ENCODE assay signal across 29 cellular contexts in genomic region chr3:140527156-140527555, GRCh38.
"Had no signal": no experiment of that assay in that cellular context is flagged by ENCODE, and none has a peak within 500 bp of the region (broad histone marks: within the 10 kb centered on the region; RNA-seq: fewer than 3 reads in every experiment).

No MANE protein-coding gene starts in this region.

- H3K9me3 ChIP-seq: body of pancreas had no signal

- H3K9me3 Mint-ChIP-seq: activated naive CD4-positive, alpha-beta T cell treated with anti-CD3 and anti-CD28 coated beads, Interleukin-2, amount 10 ng/mL, durations not matched to agents 7 days and 5 days; activated naive CD8-positive, alpha-beta T cell treated with anti-CD3 and anti-CD28 coated beads, Interleukin-2, amount 10 ng/mL, durations not matched to agents 7 days and 5 days had no signal

- H3K27ac ChIP-seq: body of pancreas, cardiac muscle cell, coronary artery, dorsolateral prefrontal cortex had no signal

- H3K27me3 Mint-ChIP-seq: activated CD4-positive, alpha-beta memory T cell treated with anti-CD3 and anti-CD28 coated beads, Interleukin-2, amount 10 ng/mL, durations not matched to agents 7 days and 5 days; activated CD4-positive, alpha-beta T cell treated with anti-CD3 and anti-CD28 coated beads, Interleukin-2, amount 10 ng/mL, durations not matched to agents 24 days and 14 days; activated naive CD4-positive, alpha-beta T cell treated with anti-CD3 and anti-CD28 coated beads, Interleukin-2, amount 10 ng/mL, durations not matched to agents 7 days and 5 days; dendritic cell treated with granulocyte-macrophage colony-stimulating factor and Interleukin-4, amounts not matched to agents 40 ng/mL and 50 ng/mL, for 4 days had no signal

- H3K36me3 ChIP-seq: cardiac muscle cell had no signal

- H3K27ac Mint-ChIP-seq: activated CD4-positive, alpha-beta memory T cell treated with anti-CD3 and anti-CD28 coated beads, Interleukin-2, amount 10 ng/mL, durations not matched to agents 7 days and 5 days; activated CD4-positive, alpha-beta T cell treated with anti-CD3 and anti-CD28 coated beads for 36 hours; activated CD4-positive, alpha-beta T cell treated with anti-CD3 and anti-CD28 coated beads, Interleukin-2, amount 10 ng/mL, durations not matched to agents 24 days and 14 days; activated naive CD4-positive, alpha-beta T cell treated with anti-CD3 and anti-CD28 coated beads, Interleukin-2, amount 10 ng/mL, durations not matched to agents 7 days and 5 days; activated naive CD4-positive, alpha-beta T cell treated with anti-CD3 and anti-CD28 coated beads, Interleukin-2, amount 50 U/mL, for 72 hours; activated naive CD8-positive, alpha-beta T cell treated with anti-CD3 and anti-CD28 coated beads, Interleukin-2, amount 10 ng/mL, durations not matched to agents 7 days and 5 days; activated T-cell treated with anti-CD3 and anti-CD28 coated beads, Interleukin-2, amount 50 U/mL, for 24 hours; activated T-cell treated with anti-CD3 and anti-CD28 coated beads, Interleukin-2, amount 50 U/mL, for 72 hours; dendritic cell treated with granulocyte-macrophage colony-stimulating factor and Interleukin-4, amounts not matched to agents 40 ng/mL and 50 ng/mL, for 4 days; endodermal cell had no signal

- DNase-seq: activated CD4-positive, alpha-beta memory T cell treated with anti-CD3 and anti-CD28 coated beads, Interleukin-2, amount 10 ng/mL, durations not matched to agents 7 days and 5 days; activated CD4-positive, alpha-beta T cell treated with anti-CD3 and anti-CD28 coated beads for 36 hours; activated CD4-positive, alpha-beta T cell treated with anti-CD3 and anti-CD28 coated beads, Interleukin-2, amount 10 ng/mL, durations not matched to agents 24 days and 14 days; activated CD4-positive, CD25-positive, alpha-beta regulatory T cell; activated CD4-positive, CD25-positive, alpha-beta regulatory T cell treated with anti-CD3 and anti-CD28 coated beads, Interleukin-2, amount 50 U/mL, for 72 hours; activated CD8-positive, alpha-beta memory T cell treated with anti-CD3 and anti-CD28 coated beads, Interleukin-2, amount 50 U/mL, for 48 hours; activated gamma-delta T cell; activated naive CD4-positive, alpha-beta T cell; activated naive CD4-positive, alpha-beta T cell treated with anti-CD3 and anti-CD28 coated beads, Interleukin-2, amount 10 ng/mL, durations not matched to agents 7 days and 5 days; activated naive CD8-positive, alpha-beta T cell treated with anti-CD3 and anti-CD28 coated beads, Interleukin-2, amount 10 ng/mL, durations not matched to agents 7 days and 5 days; activated T-cell treated with anti-CD3 and anti-CD28 coated beads for 4 hours; activated T-cell treated with anti-CD3 and anti-CD28 coated beads, Interleukin-2, amount 50 U/mL, for 24 hours; activated T-cell treated with anti-CD3 and anti-CD28 coated beads, Interleukin-2, amount 50 U/mL, for 72 hours; amniotic stem cell; anterior cingulate cortex; body of pancreas; central memory CD4-positive, alpha-beta T cell; cerebellar nuclear complex; dorsolateral prefrontal cortex; effector memory CD4-positive, alpha-beta T cell; endodermal cell; foreskin fibroblast; head of caudate nucleus; T-helper 2 cell had no signal

- H3K4me3 ChIP-seq: body of pancreas, cardiac muscle cell, coronary artery, dorsolateral prefrontal cortex had no signal

- H3K4me3 Mint-ChIP-seq: activated CD4-positive, alpha-beta memory T cell treated with anti-CD3 and anti-CD28 coated beads, Interleukin-2, amount 10 ng/mL, durations not matched to agents 7 days and 5 days; activated CD4-positive, alpha-beta T cell treated with anti-CD3 and anti-CD28 coated beads for 36 hours; activated CD4-positive, alpha-beta T cell treated with anti-CD3 and anti-CD28 coated beads, Interleukin-2, amount 10 ng/mL, durations not matched to agents 24 days and 14 days; activated naive CD4-positive, alpha-beta T cell treated with anti-CD3 and anti-CD28 coated beads, Interleukin-2, amount 10 ng/mL, durations not matched to agents 7 days and 5 days; activated naive CD8-positive, alpha-beta T cell treated with anti-CD3 and anti-CD28 coated beads, Interleukin-2, amount 10 ng/mL, durations not matched to agents 7 days and 5 days; activated T-cell treated with anti-CD3 and anti-CD28 coated beads, Interleukin-2, amount 50 U/mL, for 24 hours; activated T-cell treated with anti-CD3 and anti-CD28 coated beads, Interleukin-2, amount 50 U/mL, for 72 hours; dendritic cell treated with granulocyte-macrophage colony-stimulating factor and Interleukin-4, amounts not matched to agents 40 ng/mL and 50 ng/mL, for 4 days; endodermal cell had no signal

- H3K36me3 Mint-ChIP-seq: activated naive CD4-positive, alpha-beta T cell treated with anti-CD3 and anti-CD28 coated beads, Interleukin-2, amount 10 ng/mL, durations not matched to agents 7 days and 5 days; activated naive CD4-positive, alpha-beta T cell treated with anti-CD3 and anti-CD28 coated beads, Interleukin-2, amount 50 U/mL, for 72 hours; activated naive CD8-positive, alpha-beta T cell treated with anti-CD3 and anti-CD28 coated beads, Interleukin-2, amount 10 ng/mL, durations not matched to agents 7 days and 5 days had no signal

- ATAC-seq: activated CD4-positive, alpha-beta T cell treated with anti-CD3 and anti-CD28 coated beads for 36 hours; activated naive CD4-positive, alpha-beta T cell treated with anti-CD3 and anti-CD28 coated beads, Interleukin-2, amount 50 U/mL, for 72 hours; activated T-cell treated with anti-CD3 and anti-CD28 coated beads, Interleukin-2, amount 50 U/mL, for 72 hours; body of pancreas; esophagus mucosa had no signal

- H3K27me3 ChIP-seq: body of pancreas, cardiac muscle cell, dorsolateral prefrontal cortex had no signal

- H3K4me1 Mint-ChIP-seq: activated CD4-positive, alpha-beta memory T cell treated with anti-CD3 and anti-CD28 coated beads, Interleukin-2, amount 10 ng/mL, durations not matched to agents 7 days and 5 days; activated CD4-positive, alpha-beta T cell treated with anti-CD3 and anti-CD28 coated beads for 36 hours; activated CD4-positive, alpha-beta T cell treated with anti-CD3 and anti-CD28 coated beads, Interleukin-2, amount 10 ng/mL, durations not matched to agents 24 days and 14 days; activated naive CD4-positive, alpha-beta T cell treated with anti-CD3 and anti-CD28 coated beads, Interleukin-2, amount 10 ng/mL, durations not matched to agents 7 days and 5 days; activated naive CD8-positive, alpha-beta T cell treated with anti-CD3 and anti-CD28 coated beads, Interleukin-2, amount 10 ng/mL, durations not matched to agents 7 days and 5 days had no signal
